1 cellular context compared by ENCODE assay signal in genomic region chr9:37540634-37541033, GRCh38.
A peak's percentile ranks its signal among the peaks of the same experiment; 100 is the strongest.
TF ChIP-seq lines count a peak whose summit lies in the region.

No MANE protein-coding gene starts in this region.

TF ChIP-seq in Ishikawa, 13 proteins besides CTCF, POLR2A, EP300 and RAD21 (continued from another document):
- peak; percentile 98 for TF ChIP-seq NFIC (IDR thresholded peaks at IDR 0.05)
